In the genomic region with DNA sequence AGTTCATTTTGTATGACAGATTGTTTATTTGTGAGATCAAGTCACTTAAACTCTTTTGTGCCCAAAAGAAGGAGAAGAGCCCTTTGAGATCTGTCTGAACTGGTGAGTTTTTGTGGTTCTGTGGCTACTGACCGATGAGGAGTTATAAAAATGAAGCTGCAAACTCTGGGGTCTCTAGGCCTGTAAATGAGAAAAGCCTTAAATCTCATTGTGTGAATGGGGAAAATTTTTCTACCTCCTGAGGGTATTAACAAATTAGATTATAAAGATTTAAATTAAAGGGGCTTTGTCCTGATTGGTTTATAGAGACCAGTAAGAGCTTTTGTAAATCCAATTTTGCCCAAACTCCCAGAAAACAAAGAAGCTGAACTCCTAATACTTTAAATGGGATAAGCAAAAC, we compare ENCODE assay signal across 4 cellular contexts.
"Had no signal": no experiment of that assay in that cellular context is flagged by ENCODE, and none has a peak within 500 bp of the region (broad histone marks: within the 10 kb centered on the region; RNA-seq: fewer than 3 reads in every experiment).

No MANE protein-coding gene starts in this region.

- DNase-seq: GOT3, H7, KBM-7 had no signal

- ATAC-seq: HepG2 had no signal
